ENCODE assay signal across 8 cellular contexts in genomic region chr19:49553451-49554271, GRCh38. TPM values are rescaled to one million over a fixed set of nuclear protein-coding genes. Genes with fewer than 3 reads are reported as not detected.
A peak's percentile ranks its signal among the peaks of the same experiment; 100 is the strongest.
DNase-seq lines count a peak whose midpoint lies in the region; ATAC-seq and TF ChIP-seq lines count a peak whose summit lies in the region.

No MANE protein-coding gene starts in this region.

- H3K4me1 ChIP-seq in left lung, result peaks cover 0 to 25% of the 10 kb centered on the region in 2 donors

- ATAC-seq in HG03460 (IDR thresholded peaks at IDR 0.05; ENCODE audit: unreplicated experiment) (no peak), left lung (no peak)

- intact Hi-C loops in left lung (cut with DNase I), result no loop called here

- H3K27ac ChIP-seq in left lung, result peak overlapping the region in 1 of 2 donors; percentile 39

- no peak for TF ChIP-seq CTCF in left lung (IDR thresholded peaks at IDR 0.05)

- H3K9me3 ChIP-seq in left lung, result no peaks in the 10 kb centered on the region

- H3K36me3 ChIP-seq in left lung, result peaks cover 0 to 58% of the 10 kb centered on the region in 2 donors

- no peaks in the 10 kb centered on the region for H3K27me3 ChIP-seq in left lung

- H3K4me3 ChIP-seq in left lung, result no peak overlapping the region

- peak; percentile 37 for DNase-seq in COLO668 (lab: John Stamatoyannopoulos, UW; ENCODE audit: unreplicated experiment)
- peak; percentile 67 to 69 for DNase-seq in activated CD4-positive, alpha-beta T cell treated with anti-CD3 and anti-CD28 coated beads for 4 hours
- peak; percentile 57 to 80 for DNase-seq in dermis microvascular lymphatic vessel endothelial cell (ENCODE audit: low read depth in 2 of 2)
- DNase-seq in renal cortical epithelial cell (ENCODE audit: low read depth), result peak; percentile 45
- no peak for DNase-seq in NK-92 treated with Interleukin-12 subunit alpha and Interleukin-12 subunit beta, amount 100 ng/mL, for 24 hours (lab: John Stamatoyannopoulos, UW)
- DNase-seq in LoVo (ENCODE audit: low spot score), result no peak
- no peak for DNase-seq in left lung

RNA-seq across cellular contexts. Expression of gene RCN3, which starts 25.9 kb away (rescaled TPM):
- total RNA-seq in dermis microvascular lymphatic vessel endothelial cell, result 11.7 and 13.4 TPM in 2 replicates
- 0.75 and 1.6 TPM in 2 replicates for total RNA-seq in renal cortical epithelial cell
- 10 to 100 TPM; 55.4 to 65.3 TPM for total RNA-seq in left lung

RNA-seq across cellular contexts. Expression of gene NOSIP, which starts 26.7 kb away (rescaled TPM):
- total RNA-seq in dermis microvascular lymphatic vessel endothelial cell (109 and 127 TPM in 2 replicates), renal cortical epithelial cell (37.9 and 117 TPM in 2 replicates), left lung (10 to 100 TPM; 40.8 to 45.0 TPM)

RNA-seq across cellular contexts. Expression of gene PRRG2, which starts 27.5 kb away (rescaled TPM):
- total RNA-seq in dermis microvascular lymphatic vessel endothelial cell, result 2.4 and 7.1 TPM in 2 replicates
- 4.2 and 7.2 TPM in 2 replicates for total RNA-seq in renal cortical epithelial cell
- total RNA-seq in left lung, result 10 to 100 TPM in 1 of 2 donors, 1 to 10 TPM in 1; 7.6 to 13.6 TPM

RNA-seq across cellular contexts. Expression of gene PRR12, which starts 37.3 kb away (rescaled TPM):
- total RNA-seq in dermis microvascular lymphatic vessel endothelial cell (1.0 and 2.9 TPM in 2 replicates), renal cortical epithelial cell (0.87 and 8.7 TPM in 2 replicates), left lung (10 to 100 TPM; 26.1 to 26.7 TPM)

RNA-seq across cellular contexts. Expression of gene FCGRT, which starts 41.2 kb away (rescaled TPM):
- total RNA-seq in dermis microvascular lymphatic vessel endothelial cell (51.9 and 184 TPM in 2 replicates), renal cortical epithelial cell (23.4 and 47.7 TPM in 2 replicates), left lung (100 to 1,000 TPM; 283 to 288 TPM)

Comparison
In these comparisons a context has a peak if more than half of its experiments do, and no peak if none do; other contexts are left out.
1. DNase-seq: peak in COLO668 (single experiment), activated CD4-positive, alpha-beta T cell treated with anti-CD3 and anti-CD28 coated beads for 4 hours (2 of 2), dermis microvascular lymphatic vessel endothelial cell (2 of 2) and renal cortical epithelial cell (single experiment); none in NK-92 treated with Interleukin-12 subunit alpha and Interleukin-12 subunit beta, amount 100 ng/mL, for 24 hours (single experiment), LoVo (single experiment) and left lung (0 of 2).